ENCODE assay signal across 8 cellular contexts in the genomic region with DNA sequence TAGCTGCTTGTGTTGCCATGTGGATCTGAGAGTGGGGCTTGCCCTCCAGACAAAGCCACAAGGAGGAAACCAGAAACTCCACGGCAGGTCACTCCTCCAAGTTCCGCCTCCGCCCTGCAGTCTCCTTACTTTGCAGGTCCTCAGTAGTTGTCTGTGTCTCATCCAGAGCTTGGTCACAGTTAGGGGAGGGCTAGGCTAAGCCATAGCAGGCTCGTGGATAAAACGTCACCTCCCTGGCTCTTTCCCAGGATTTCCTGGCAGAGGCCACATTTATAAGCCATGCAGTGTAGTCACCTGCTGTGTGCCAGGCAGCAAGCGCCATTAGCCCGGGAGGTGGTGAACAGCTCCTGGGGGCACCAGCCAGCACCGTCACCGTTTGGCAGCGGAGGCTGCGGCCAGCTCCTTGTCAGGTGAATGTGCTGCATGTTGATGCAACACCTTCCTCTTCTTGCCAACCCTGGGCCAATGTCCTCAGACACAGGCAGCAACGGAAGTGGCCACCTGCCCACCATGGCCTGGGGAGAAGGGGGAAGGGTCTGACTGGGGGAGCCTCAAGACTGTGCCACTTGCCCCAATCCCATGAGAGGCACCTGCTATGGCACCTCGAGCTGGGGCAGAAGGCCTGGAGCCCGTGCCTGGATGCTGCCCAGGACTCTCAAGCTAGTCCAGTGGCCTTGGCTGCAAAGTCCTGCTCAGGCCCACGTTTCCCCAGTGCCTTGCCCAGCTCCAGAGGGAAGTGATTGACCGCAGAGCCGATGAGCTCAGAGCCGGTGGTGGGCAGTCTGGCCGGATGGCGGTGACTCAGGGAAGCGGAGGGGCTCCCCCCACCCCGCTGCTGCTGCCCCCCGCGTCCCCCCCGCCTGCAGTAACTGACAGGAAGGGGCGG. TPM values are rescaled to one million over a fixed set of nuclear protein-coding genes. Genes with fewer than 3 reads are reported as not detected.
DNase-seq lines count a peak whose midpoint lies in the region; ATAC-seq lines count a peak whose summit lies in the region.

No MANE protein-coding gene starts in this region.

- H3K4me1 Mint-ChIP-seq in effector memory CD8-positive, alpha-beta T cell (ENCODE audit: low read depth in 2 of 2), result peaks cover 15 to 18% of the 10 kb centered on the region in 2 donors
- peaks cover 43 to 47% of the 10 kb centered on the region in 2 donors for H3K4me1 Mint-ChIP-seq in natural killer cell treated with Interleukin-12 subunit alpha and Interleukin-12 subunit beta and Interleukin-15 and Interleukin-18, amount 100 ng/mL, for 72 hours (ENCODE audit: low read depth in 2 of 2)

- no peaks in the 10 kb centered on the region for H3K36me3 Mint-ChIP-seq in effector memory CD8-positive, alpha-beta T cell (ENCODE audit: insufficient read depth)
- no peaks in the 10 kb centered on the region for H3K36me3 Mint-ChIP-seq in natural killer cell treated with Interleukin-12 subunit alpha and Interleukin-12 subunit beta and Interleukin-15 and Interleukin-18, amount 100 ng/mL, for 72 hours

- DNase-seq in GDM1 (lab: John Stamatoyannopoulos, UW) (peak; percentile 85), NCI-H1105 (lab: John Stamatoyannopoulos, UW) (peak; percentile 81), NCI-H526 treated with DMSO at 0.1 percent for 48 hours (lab: John Stamatoyannopoulos, UW) (no peak)
- DNase-seq in activated CD4-positive, CD25-positive, alpha-beta regulatory T cell (lab: John Stamatoyannopoulos, UW), result peak in 3 of 4 experiments; percentile 22 to 24 (median 24)
- DNase-seq in effector memory CD8-positive, alpha-beta T cell, result peak; percentile 38 to 51 (median 49)
- DNase-seq in natural killer cell treated with Interleukin-12 subunit alpha and Interleukin-12 subunit beta and Interleukin-15 and Interleukin-18, amount 100 ng/mL, for 72 hours (ENCODE audit: low spot score), result peak; percentile 93

- peak overlapping the region; percentile 83 to 87 for H3K4me3 Mint-ChIP-seq in effector memory CD8-positive, alpha-beta T cell
- H3K4me3 Mint-ChIP-seq in natural killer cell treated with Interleukin-12 subunit alpha and Interleukin-12 subunit beta and Interleukin-15 and Interleukin-18, amount 100 ng/mL, for 72 hours, result peak overlapping the region; percentile 64

- H3K27ac Mint-ChIP-seq in effector memory CD8-positive, alpha-beta T cell, result peak overlapping the region; percentile 88 to 90
- peak overlapping the region; percentile 71 to 94 for H3K27ac Mint-ChIP-seq in natural killer cell treated with Interleukin-12 subunit alpha and Interleukin-12 subunit beta and Interleukin-15 and Interleukin-18, amount 100 ng/mL, for 72 hours

- ATAC-seq in effector memory CD8-positive, alpha-beta T cell (replicated peaks), result peak; percentile 79
- ATAC-seq in natural killer cell treated with Interleukin-12 subunit alpha and Interleukin-12 subunit beta and Interleukin-15 and Interleukin-18, amount 100 ng/mL, for 72 hours, result peak; percentile 82 to 89
- ATAC-seq in HG03521 (IDR thresholded peaks at IDR 0.05; ENCODE audit: unreplicated experiment), result no peak
- ATAC-seq in HG03442 (IDR thresholded peaks at IDR 0.05; ENCODE audit: unreplicated experiment), result no peak

- H3K9me3 Mint-ChIP-seq in effector memory CD8-positive, alpha-beta T cell, result no peaks in the 10 kb centered on the region
- H3K9me3 Mint-ChIP-seq in natural killer cell treated with Interleukin-12 subunit alpha and Interleukin-12 subunit beta and Interleukin-15 and Interleukin-18, amount 100 ng/mL, for 72 hours, result no peaks in the 10 kb centered on the region

- H3K27me3 Mint-ChIP-seq in effector memory CD8-positive, alpha-beta T cell, result peaks cover under 1 to 1% of the 10 kb centered on the region in 2 donors
- peaks cover 0 to 1% of the 10 kb centered on the region in 2 donors for H3K27me3 Mint-ChIP-seq in natural killer cell treated with Interleukin-12 subunit alpha and Interleukin-12 subunit beta and Interleukin-15 and Interleukin-18, amount 100 ng/mL, for 72 hours

RNA-seq across cellular contexts. Expression of a gene that starts 39.0 kb away (rescaled TPM):
- 10 to 100 TPM; 42.9 to 88.3 TPM for total RNA-seq in natural killer cell treated with Interleukin-12 subunit alpha and Interleukin-12 subunit beta and Interleukin-15 and Interleukin-18, amount 100 ng/mL, for 72 hours

Comparison
In these comparisons a context has a peak if more than half of its experiments do, and no peak if none do; other contexts are left out.
1. ATAC-seq: peak in effector memory CD8-positive, alpha-beta T cell (single experiment) and natural killer cell treated with Interleukin-12 subunit alpha and Interleukin-12 subunit beta and Interleukin-15 and Interleukin-18, amount 100 ng/mL, for 72 hours (2 of 2); none in HG03521 (single experiment) and HG03442 (single experiment).